In the genomic region with DNA sequence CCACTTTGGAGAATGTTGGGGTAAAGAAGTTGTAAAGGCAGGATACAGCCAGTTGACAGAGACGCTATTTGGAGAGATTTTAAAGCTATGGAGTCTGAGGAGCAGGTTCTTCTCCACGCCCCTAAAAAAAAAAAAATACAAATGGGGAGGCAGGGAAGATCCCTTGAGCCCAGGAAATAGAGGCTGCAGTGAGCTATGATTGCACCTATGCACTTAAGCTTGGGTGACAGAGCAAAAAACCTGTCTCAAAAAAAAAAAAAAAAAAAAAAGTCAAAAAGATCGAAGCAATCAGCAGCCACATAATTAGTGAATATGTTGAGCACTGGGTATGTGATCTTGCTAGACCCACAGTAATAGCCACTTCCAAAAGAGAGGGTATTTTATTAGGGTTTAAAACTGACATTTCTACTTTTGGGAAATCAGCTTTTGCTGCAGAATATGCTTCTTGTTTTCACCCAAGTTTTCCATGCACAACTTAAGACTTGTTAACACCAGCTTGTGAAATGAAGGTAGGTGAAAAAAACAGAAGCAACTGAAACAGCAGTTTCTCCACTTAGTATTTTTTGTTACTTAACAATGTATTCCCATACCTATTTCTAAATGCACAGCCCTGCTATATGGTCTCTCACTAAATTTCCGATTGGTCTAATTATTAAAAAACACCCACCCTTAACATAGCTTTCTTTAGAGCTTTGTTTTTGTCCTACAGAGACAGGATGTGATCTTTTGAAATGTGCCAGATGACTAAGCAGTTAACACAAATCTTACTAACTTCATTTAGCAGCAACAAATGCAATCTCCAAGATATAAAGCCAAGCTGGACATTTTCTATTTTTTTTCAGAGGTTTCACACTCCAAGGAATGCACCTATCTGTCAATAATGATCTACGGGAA, we compare ENCODE assay signal across 8 cellular contexts. TPM values are rescaled to one million over a fixed set of nuclear protein-coding genes. Genes with fewer than 3 reads are reported as not detected.
DNase-seq lines count a peak whose midpoint lies in the region; ATAC-seq, FAIRE-seq and TF ChIP-seq lines count a peak whose summit lies in the region.

No MANE protein-coding gene starts in this region.

- ATAC-seq in DND-41 (ENCODE audit: insufficient read depth, low read depth) (no peak), GM21367 (IDR thresholded peaks at IDR 0.05; ENCODE audit: unreplicated experiment) (no peak), GM19397 (IDR thresholded peaks at IDR 0.05; ENCODE audit: unreplicated experiment) (no peak)

- TF ChIP-seq CTCF in DND-41 (IDR thresholded peaks at IDR 0.05; ENCODE audit: borderline replicate concordance, extremely low read depth, low read length, poor library complexity, severe bottlenecking) (no peak), brain microvascular endothelial cell (IDR thresholded peaks at IDR 0.05; ENCODE audit: low read depth, low read length, missing control alignments) (no peak), nephron (IDR thresholded peaks at IDR 0.05; ENCODE audit: unreplicated experiment in 3 of 3) (no peak)

- peak overlapping the region; percentile 62; the same call in 1 of the 2 replicates for H3K4me2 ChIP-seq in DND-41 (ENCODE audit: insufficient read depth, low read length)

- no peak overlapping the region for H2AFZ ChIP-seq in DND-41 (ENCODE audit: low read depth, low read length)

- no peak overlapping the region for H3K4me3 ChIP-seq in DND-41 (ENCODE audit: low read depth in 1 of 2, low read length in 2 of 2)
- no peak overlapping the region for H3K4me3 ChIP-seq in brain microvascular endothelial cell (ENCODE audit: low read depth, low read length)
- H3K4me3 ChIP-seq in small intestine (ENCODE audit: low read depth in 1 of 2, low read length in 2 of 2): no peak overlapping the region

- peaks cover 39% of the 10 kb centered on the region for H3K4me1 Mint-ChIP-seq in nephron

- no peaks in the 10 kb centered on the region for H3K9me3 ChIP-seq in DND-41 (ENCODE audit: insufficient read depth, low read length, severe bottlenecking)
- no peaks in the 10 kb centered on the region for H3K9me3 ChIP-seq in small intestine (ENCODE audit: control insufficient read depth, low read depth)

- H3K36me3 Mint-ChIP-seq in nephron (ENCODE audit: low read depth): peaks cover 17% of the 10 kb centered on the region

- H3K9ac ChIP-seq in DND-41 (ENCODE audit: low read depth, low read length): peak overlapping the region; percentile 66

- H3K4me1 ChIP-seq in DND-41 (ENCODE audit: insufficient read depth, low read length) (peaks cover 47% of the 10 kb centered on the region), small intestine (ENCODE audit: control insufficient read depth in 2 of 2, insufficient read depth in 1 of 2, low read depth in 1 of 2, low read length in 1 of 2) (peaks cover 3 to 10% of the 10 kb centered on the region in 2 donors)

- H3K27ac ChIP-seq in DND-41 (ENCODE audit: low read length) (peak overlapping the region; percentile 56), brain microvascular endothelial cell (peak overlapping the region; percentile 59), small intestine (ENCODE audit: low read depth in 1 of 2, low read length in 1 of 2) (no peak overlapping the region)

- peaks cover 37% of the 10 kb centered on the region for H3K36me3 ChIP-seq in DND-41 (ENCODE audit: insufficient read depth, low read length)
- peaks cover 12% of the 10 kb centered on the region for H3K36me3 ChIP-seq in brain microvascular endothelial cell (replicated peaks)
- peaks cover under 1 to 7% of the 10 kb centered on the region in 2 donors for H3K36me3 ChIP-seq in small intestine (ENCODE audit: control insufficient read depth in 2 of 2, insufficient read depth in 2 of 2, low read length in 2 of 2)

- WGBS in small intestine, 3 donors: 60 to 75% (median 65%) methylated on average over 5 of the region's 5 CpGs

- no peak for FAIRE-seq in small intestine (lab: Jason Lieb, UNC)

- DNase-seq in DND-41 (no peak), LHCN-M2 (ENCODE audit: low read depth) (peak; percentile 58), brain microvascular endothelial cell (no peak), small intestine (no peak)
- no peak for DNase-seq in stimulated activated CD4-positive, alpha-beta T cell treated with anti-CD3 and anti-CD28 coated beads, Interleukin-12 subunit alpha, Interleukin-12 subunit beta, amount 100 ng/mL, for 4 hours

- in situ Hi-C loops in brain microvascular endothelial cell (cut with HindIII; ENCODE audit: low pct_ligation_motif_present, low sequenced_read_pairs): no loop called here

- peak overlapping the region; percentile 80 to 94 (median 93) for H3K4me3 Mint-ChIP-seq in nephron

- no peaks in the 10 kb centered on the region for H3K27me3 Mint-ChIP-seq in nephron (ENCODE audit: low read depth)

- H3K27me3 ChIP-seq in DND-41 (ENCODE audit: insufficient read depth, low read length, poor library complexity): no peaks in the 10 kb centered on the region
- no peaks in the 10 kb centered on the region for H3K27me3 ChIP-seq in brain microvascular endothelial cell (replicated peaks)
- H3K27me3 ChIP-seq in small intestine (ENCODE audit: control insufficient read depth in 2 of 2, insufficient read depth in 2 of 2, low read length in 2 of 2): no peaks in the 10 kb centered on the region

- H3K27ac Mint-ChIP-seq in nephron: peak overlapping the region; percentile 79 to 92 (median 88)

- H3K79me2 ChIP-seq in DND-41 (ENCODE audit: insufficient read depth, low read length): peaks cover 42% of the 10 kb centered on the region

- no peaks in the 10 kb centered on the region for H3K9me3 Mint-ChIP-seq in nephron

- peaks cover 20% of the 10 kb centered on the region for H4K20me1 ChIP-seq in DND-41 (ENCODE audit: insufficient read depth, low read length)

RNA-seq across cellular contexts. Expression of a gene that starts 2.5 kb away (rescaled TPM):
- total RNA-seq in LHCN-M2 (2014; rRNA removed): 600 and 709 TPM in 2 replicates
- 300 TPM for polyA plus RNA-seq in LHCN-M2 (2012)
- polyA plus RNA-seq in small intestine: 100 to 1,000 TPM in 1 of 3 donors, 10 to 100 TPM in 2; 45.7 to 212 (median 59.0) TPM

RNA-seq across cellular contexts. Expression of a gene that starts 13.7 kb away (rescaled TPM):
- total RNA-seq in LHCN-M2 (2014; rRNA removed): 1,782 and 1,861 TPM in 2 replicates
- 2,668 TPM for polyA plus RNA-seq in LHCN-M2 (2012)
- polyA plus RNA-seq in small intestine: 1,000 to 10,000 TPM; 2,630 to 4,880 (median 4,191) TPM

Comparison
In these comparisons a context has a peak if more than half of its experiments do, and no peak if none do; other contexts are left out.
1. H3K27ac ChIP-seq: peak in DND-41 (single experiment) and brain microvascular endothelial cell (single experiment); none in small intestine (0 of 2).